ENCODE assay signal across 1 cellular context in the genomic region with DNA sequence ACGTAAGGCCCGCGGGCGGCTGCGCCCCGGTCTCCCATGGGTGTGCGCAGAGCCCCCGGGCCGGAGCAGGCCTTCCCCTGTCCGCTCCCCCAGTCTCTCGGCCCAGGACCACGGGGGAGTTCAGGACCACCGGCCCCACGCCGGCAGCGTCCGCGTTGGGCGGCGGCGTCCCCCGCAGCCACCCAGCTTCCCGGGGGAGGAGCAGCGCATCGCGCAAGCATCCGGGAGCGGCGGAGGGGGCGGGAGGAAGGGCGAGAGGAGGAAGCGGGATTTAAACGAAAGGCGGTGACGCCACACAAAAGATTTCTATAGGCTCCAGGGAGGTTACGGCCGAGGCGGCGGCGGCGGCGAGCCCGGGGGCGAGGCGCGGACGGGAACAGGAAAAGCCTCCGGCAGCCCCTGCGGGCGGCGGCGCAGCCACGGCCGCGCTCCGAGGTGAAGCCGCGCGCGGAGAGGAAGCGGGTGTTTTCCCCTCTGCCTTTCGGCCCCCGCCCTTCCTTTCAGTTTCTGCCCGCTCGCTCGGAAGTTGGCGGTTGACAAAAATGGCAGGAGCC.
TF ChIP-seq lines count a peak whose summit lies in the region.

A gene (plus strand): TSS at position 298 of the 554 bp plus-strand sequence. CDS start 1,349 bp downstream, outside the sequence.

TF ChIP-seq in HepG2, 621 proteins besides CTCF, POLR2A, EP300 and RAD21 (continued from another document and continues in another):
- TF ChIP-seq, protein P1, sequence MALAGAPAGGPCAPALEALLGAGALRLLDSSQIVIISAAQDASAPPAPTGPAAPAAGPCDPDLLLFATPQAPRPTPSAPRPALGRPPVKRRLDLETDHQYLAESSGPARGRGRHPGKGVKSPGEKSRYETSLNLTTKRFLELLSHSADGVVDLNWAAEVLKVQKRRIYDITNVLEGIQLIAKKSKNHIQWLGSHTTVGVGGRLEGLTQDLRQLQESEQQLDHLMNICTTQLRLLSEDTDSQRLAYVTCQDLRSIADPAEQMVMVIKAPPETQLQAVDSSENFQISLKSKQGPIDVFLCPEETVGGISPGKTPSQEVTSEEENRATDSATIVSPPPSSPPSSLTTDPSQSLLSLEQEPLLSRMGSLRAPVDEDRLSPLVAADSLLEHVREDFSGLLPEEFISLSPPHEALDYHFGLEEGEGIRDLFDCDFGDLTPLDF (CRISPR knock-in tag; IDR thresholded peaks at IDR 0.05), result 0 out of 2 replicates have a peak, but pooled peaks have one; percentile 15
- TF ChIP-seq ZNF577 (CRISPR knock-in tag; IDR thresholded peaks at IDR 0.05; ENCODE audit: borderline replicate concordance, low read depth) (no peak), FOXA3 (CRISPR knock-in tag; IDR thresholded peaks at IDR 0.05) (no peak; the same call in 1 of the 2 replicates), SRSF1 (optimal IDR thresholded peaks at IDR 0.05; ENCODE audit: low read depth, low read length) (no peak), ZIK1 (CRISPR knock-in tag; IDR thresholded peaks at IDR 0.05; ENCODE audit: borderline replicate concordance, low read depth) (no peak; the same call in 1 of the 2 replicates), ZFP37 (CRISPR knock-in tag; IDR thresholded peaks at IDR 0.05; ENCODE audit: borderline replicate concordance) (no peak), GTF3A (CRISPR knock-in tag; conservative IDR thresholded peaks at IDR 0.05) (no peak; the same call in 1 of the 2 replicates), PHB2 (IDR thresholded peaks at IDR 0.05; ENCODE audit: partially characterized antibody) (no peak), SRSF9 (IDR thresholded peaks at IDR 0.05; ENCODE audit: borderline replicate concordance, insufficient read depth, low read depth, low read length, poor library complexity, severe bottlenecking) (no peak), ZNF772 (CRISPR knock-in tag; IDR thresholded peaks at IDR 0.05) (no peak), HNRNPLL (IDR thresholded peaks at IDR 0.05; ENCODE audit: low read depth, low read length, poor library complexity, severe bottlenecking) (peak; percentile 95), ATRX (CRISPR knock-in tag; IDR thresholded peaks at IDR 0.05; ENCODE audit: borderline replicate concordance) (no peak), SALL2 (CRISPR knock-in tag; IDR thresholded peaks at IDR 0.05) (no peak; the same call in 1 of the 2 replicates), RFXANK (CRISPR knock-in tag; IDR thresholded peaks at IDR 0.05) (no peak), FOXP1 (IDR thresholded peaks at IDR 0.05) (no peak), FOXP1 (CRISPR knock-in tag; IDR thresholded peaks at IDR 0.05) (no peak), ZNF713 (CRISPR knock-in tag; IDR thresholded peaks at IDR 0.05) (no peak), RFX1 (IDR thresholded peaks at IDR 0.05) (no peak), TEAD3 (CRISPR knock-in tag; optimal IDR thresholded peaks at IDR 0.05; ENCODE audit: borderline replicate concordance) (no peak), HOXA5 (CRISPR knock-in tag; IDR thresholded peaks at IDR 0.05) (0 out of 2 replicates have a peak, but pooled peaks have one; percentile 57), NCOA1 (CRISPR knock-in tag; IDR thresholded peaks at IDR 0.05) (no peak), TBX3 (IDR thresholded peaks at IDR 0.05; ENCODE audit: borderline replicate concordance) (no peak), YEATS2 (CRISPR knock-in tag; IDR thresholded peaks at IDR 0.05; ENCODE audit: borderline replicate concordance) (peak; percentile 49; the same call in 1 of the 2 replicates), PAWR (CRISPR knock-in tag; IDR thresholded peaks at IDR 0.05; ENCODE audit: borderline replicate concordance) (no peak), ZNF563 (CRISPR knock-in tag; IDR thresholded peaks at IDR 0.05) (peak; percentile 69), NONO (IDR thresholded peaks at IDR 0.05) (no peak), NONO (CRISPR knock-in tag; conservative IDR thresholded peaks at IDR 0.05) (peak; percentile 72), FOXC1 (CRISPR knock-in tag; IDR thresholded peaks at IDR 0.05; ENCODE audit: borderline replicate concordance) (no peak), MAF1 (CRISPR knock-in tag; IDR thresholded peaks at IDR 0.05; ENCODE audit: borderline replicate concordance) (no peak), NFKBIZ (CRISPR knock-in tag; IDR thresholded peaks at IDR 0.05) (peak; percentile 69; the same call in 1 of the 2 replicates), RBM22 (optimal IDR thresholded peaks at IDR 0.05; ENCODE audit: low read length) (no peak), HNRNPK (IDR thresholded peaks at IDR 0.05; ENCODE audit: low read depth, low read length, poor library complexity, severe bottlenecking) (peak; percentile 70), HHEX (CRISPR knock-in tag; IDR thresholded peaks at IDR 0.05) (no peak), ZNF256 (CRISPR knock-in tag; conservative IDR thresholded peaks at IDR 0.05) (no peak), TARDBP (CRISPR knock-in tag; IDR thresholded peaks at IDR 0.05) (no peak), RBFOX2 (IDR thresholded peaks at IDR 0.05; ENCODE audit: low read depth, low read length) (peak; percentile 93), ZNF484 (CRISPR knock-in tag; IDR thresholded peaks at IDR 0.05; ENCODE audit: borderline replicate concordance, low read depth) (no peak), THYN1 (CRISPR knock-in tag; IDR thresholded peaks at IDR 0.05; ENCODE audit: borderline replicate concordance, low read depth) (no peak), ZNF703 (CRISPR knock-in tag; IDR thresholded peaks at IDR 0.05; ENCODE audit: borderline replicate concordance) (no peak), CAMTA2 (CRISPR knock-in tag; IDR thresholded peaks at IDR 0.05; ENCODE audit: borderline replicate concordance) (no peak), HOXD1 (CRISPR knock-in tag; IDR thresholded peaks at IDR 0.05) (no peak), AHR (CRISPR knock-in tag; IDR thresholded peaks at IDR 0.05) (0 out of 2 replicates have a peak, but pooled peaks have one; percentile 64), ZNF383 (CRISPR knock-in tag; IDR thresholded peaks at IDR 0.05; ENCODE audit: borderline replicate concordance) (no peak; the same call in 1 of the 2 replicates)
- TF ChIP-seq, protein P2, sequence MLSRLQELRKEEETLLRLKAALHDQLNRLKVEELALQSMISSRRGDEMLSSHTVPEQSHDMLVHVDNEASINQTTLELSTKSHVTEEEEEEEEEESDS (CRISPR knock-in tag; IDR thresholded peaks at IDR 0.05; ENCODE audit: borderline replicate concordance), result 0 out of 2 replicates have a peak, but pooled peaks have one; percentile 14
- TF ChIP-seq, protein P3, sequence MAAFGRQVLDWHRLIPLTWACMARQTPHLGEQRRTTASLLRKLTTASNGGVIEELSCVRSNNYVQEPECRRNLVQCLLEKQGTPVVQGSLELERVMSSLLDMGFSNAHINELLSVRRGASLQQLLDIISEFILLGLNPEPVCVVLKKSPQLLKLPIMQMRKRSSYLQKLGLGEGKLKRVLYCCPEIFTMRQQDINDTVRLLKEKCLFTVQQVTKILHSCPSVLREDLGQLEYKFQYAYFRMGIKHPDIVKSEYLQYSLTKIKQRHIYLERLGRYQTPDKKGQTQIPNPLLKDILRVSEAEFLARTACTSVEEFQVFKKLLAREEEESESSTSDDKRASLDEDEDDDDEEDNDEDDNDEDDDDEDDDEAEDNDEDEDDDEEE (CRISPR knock-in tag; IDR thresholded peaks at IDR 0.05), result peak; percentile 77
- TF ChIP-seq, protein P4, sequence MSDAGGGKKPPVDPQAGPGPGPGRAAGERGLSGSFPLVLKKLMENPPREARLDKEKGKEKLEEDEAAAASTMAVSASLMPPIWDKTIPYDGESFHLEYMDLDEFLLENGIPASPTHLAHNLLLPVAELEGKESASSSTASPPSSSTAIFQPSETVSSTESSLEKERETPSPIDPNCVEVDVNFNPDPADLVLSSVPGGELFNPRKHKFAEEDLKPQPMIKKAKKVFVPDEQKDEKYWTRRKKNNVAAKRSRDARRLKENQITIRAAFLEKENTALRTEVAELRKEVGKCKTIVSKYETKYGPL (CRISPR knock-in tag; IDR thresholded peaks at IDR 0.05), result peak; percentile 50; the same call in 1 of the 2 replicates
- TF ChIP-seq, protein P5, sequence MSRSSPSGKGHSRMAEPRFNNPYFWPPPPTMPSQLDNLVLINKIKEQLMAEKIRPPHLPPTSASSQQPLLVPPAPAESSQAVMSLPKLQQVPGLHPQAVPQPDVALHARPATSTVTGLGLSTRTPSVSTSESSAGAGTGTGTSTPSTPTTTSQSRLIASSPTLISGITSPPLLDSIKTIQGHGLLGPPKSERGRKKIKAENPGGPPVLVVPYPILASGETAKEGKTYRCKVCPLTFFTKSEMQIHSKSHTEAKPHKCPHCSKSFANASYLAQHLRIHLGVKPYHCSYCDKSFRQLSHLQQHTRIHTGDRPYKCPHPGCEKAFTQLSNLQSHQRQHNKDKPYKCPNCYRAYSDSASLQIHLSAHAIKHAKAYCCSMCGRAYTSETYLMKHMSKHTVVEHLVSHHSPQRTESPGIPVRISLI (CRISPR knock-in tag; IDR thresholded peaks at IDR 0.05; ENCODE audit: borderline replicate concordance), result no peak
- TF ChIP-seq, protein P6, sequence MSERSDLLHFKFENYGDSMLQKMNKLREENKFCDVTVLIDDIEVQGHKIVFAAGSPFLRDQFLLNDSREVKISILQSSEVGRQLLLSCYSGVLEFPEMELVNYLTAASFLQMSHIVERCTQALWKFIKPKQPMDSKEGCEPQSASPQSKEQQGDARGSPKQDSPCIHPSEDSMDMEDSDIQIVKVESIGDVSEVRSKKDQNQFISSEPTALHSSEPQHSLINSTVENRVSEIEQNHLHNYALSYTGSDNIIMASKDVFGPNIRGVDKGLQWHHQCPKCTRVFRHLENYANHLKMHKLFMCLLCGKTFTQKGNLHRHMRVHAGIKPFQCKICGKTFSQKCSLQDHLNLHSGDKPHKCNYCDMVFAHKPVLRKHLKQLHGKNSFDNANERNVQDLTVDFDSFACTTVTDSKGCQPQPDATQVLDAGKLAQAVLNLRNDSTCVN (CRISPR knock-in tag; IDR thresholded peaks at IDR 0.05; ENCODE audit: borderline replicate concordance), result 0 out of 2 replicates have a peak, but pooled peaks have one; percentile 44
- TF ChIP-seq, protein P7, sequence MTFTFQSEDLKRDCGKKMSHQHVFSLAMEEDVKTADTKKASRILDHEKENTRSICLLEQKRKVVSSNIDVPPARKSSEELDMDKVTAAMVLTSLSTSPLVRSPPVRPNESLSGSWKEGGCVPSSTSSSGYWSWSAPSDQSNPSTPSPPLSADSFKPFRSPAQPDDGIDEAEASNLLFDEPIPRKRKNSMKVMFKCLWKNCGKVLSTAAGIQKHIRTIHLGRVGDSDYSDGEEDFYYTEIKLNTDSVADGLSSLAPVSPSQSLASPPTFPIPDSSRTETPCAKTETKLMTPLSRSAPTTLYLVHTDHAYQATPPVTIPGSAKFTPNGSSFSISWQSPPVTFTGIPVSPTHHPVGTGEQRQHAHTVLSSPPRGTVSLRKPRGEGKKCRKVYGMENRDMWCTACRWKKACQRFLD (CRISPR knock-in tag; IDR thresholded peaks at IDR 0.05; ENCODE audit: borderline replicate concordance), result 0 out of 2 replicates have a peak, but pooled peaks have one; percentile 25
- TF ChIP-seq, protein P8, sequence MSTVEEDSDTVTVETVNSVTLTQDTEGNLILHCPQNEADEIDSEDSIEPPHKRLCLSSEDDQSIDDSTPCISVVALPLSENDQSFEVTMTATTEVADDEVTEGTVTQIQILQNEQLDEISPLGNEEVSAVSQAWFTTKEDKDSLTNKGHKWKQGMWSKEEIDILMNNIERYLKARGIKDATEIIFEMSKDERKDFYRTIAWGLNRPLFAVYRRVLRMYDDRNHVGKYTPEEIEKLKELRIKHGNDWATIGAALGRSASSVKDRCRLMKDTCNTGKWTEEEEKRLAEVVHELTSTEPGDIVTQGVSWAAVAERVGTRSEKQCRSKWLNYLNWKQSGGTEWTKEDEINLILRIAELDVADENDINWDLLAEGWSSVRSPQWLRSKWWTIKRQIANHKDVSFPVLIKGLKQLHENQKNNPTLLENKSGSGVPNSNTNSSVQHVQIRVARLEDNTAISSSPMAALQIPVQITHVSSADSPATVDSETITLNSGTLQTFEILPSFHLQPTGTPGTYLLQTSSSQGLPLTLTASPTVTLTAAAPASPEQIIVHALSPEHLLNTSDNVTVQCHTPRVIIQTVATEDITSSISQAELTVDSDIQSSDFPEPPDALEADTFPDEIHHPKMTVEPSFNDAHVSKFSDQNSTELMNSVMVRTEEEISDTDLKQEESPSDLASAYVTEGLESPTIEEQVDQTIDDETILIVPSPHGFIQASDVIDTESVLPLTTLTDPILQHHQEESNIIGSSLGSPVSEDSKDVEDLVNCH (CRISPR knock-in tag; IDR thresholded peaks at IDR 0.05), result no peak
- TF ChIP-seq, protein P9, sequence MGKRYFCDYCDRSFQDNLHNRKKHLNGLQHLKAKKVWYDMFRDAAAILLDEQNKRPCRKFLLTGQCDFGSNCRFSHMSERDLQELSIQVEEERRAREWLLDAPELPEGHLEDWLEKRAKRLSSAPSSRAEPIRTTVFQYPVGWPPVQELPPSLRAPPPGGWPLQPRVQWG (CRISPR knock-in tag; IDR thresholded peaks at IDR 0.05; ENCODE audit: borderline replicate concordance, low read depth), result no peak
- TF ChIP-seq, protein P10, sequence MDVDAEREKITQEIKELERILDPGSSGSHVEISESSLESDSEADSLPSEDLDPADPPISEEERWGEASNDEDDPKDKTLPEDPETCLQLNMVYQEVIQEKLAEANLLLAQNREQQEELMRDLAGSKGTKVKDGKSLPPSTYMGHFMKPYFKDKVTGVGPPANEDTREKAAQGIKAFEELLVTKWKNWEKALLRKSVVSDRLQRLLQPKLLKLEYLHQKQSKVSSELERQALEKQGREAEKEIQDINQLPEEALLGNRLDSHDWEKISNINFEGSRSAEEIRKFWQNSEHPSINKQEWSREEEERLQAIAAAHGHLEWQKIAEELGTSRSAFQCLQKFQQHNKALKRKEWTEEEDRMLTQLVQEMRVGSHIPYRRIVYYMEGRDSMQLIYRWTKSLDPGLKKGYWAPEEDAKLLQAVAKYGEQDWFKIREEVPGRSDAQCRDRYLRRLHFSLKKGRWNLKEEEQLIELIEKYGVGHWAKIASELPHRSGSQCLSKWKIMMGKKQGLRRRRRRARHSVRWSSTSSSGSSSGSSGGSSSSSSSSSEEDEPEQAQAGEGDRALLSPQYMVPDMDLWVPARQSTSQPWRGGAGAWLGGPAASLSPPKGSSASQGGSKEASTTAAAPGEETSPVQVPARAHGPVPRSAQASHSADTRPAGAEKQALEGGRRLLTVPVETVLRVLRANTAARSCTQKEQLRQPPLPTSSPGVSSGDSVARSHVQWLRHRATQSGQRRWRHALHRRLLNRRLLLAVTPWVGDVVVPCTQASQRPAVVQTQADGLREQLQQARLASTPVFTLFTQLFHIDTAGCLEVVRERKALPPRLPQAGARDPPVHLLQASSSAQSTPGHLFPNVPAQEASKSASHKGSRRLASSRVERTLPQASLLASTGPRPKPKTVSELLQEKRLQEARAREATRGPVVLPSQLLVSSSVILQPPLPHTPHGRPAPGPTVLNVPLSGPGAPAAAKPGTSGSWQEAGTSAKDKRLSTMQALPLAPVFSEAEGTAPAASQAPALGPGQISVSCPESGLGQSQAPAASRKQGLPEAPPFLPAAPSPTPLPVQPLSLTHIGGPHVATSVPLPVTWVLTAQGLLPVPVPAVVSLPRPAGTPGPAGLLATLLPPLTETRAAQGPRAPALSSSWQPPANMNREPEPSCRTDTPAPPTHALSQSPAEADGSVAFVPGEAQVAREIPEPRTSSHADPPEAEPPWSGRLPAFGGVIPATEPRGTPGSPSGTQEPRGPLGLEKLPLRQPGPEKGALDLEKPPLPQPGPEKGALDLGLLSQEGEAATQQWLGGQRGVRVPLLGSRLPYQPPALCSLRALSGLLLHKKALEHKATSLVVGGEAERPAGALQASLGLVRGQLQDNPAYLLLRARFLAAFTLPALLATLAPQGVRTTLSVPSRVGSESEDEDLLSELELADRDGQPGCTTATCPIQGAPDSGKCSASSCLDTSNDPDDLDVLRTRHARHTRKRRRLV (CRISPR knock-in tag; IDR thresholded peaks at IDR 0.05), result no peak
